ENCODE assay signal across 9 cellular contexts in the genomic region with DNA sequence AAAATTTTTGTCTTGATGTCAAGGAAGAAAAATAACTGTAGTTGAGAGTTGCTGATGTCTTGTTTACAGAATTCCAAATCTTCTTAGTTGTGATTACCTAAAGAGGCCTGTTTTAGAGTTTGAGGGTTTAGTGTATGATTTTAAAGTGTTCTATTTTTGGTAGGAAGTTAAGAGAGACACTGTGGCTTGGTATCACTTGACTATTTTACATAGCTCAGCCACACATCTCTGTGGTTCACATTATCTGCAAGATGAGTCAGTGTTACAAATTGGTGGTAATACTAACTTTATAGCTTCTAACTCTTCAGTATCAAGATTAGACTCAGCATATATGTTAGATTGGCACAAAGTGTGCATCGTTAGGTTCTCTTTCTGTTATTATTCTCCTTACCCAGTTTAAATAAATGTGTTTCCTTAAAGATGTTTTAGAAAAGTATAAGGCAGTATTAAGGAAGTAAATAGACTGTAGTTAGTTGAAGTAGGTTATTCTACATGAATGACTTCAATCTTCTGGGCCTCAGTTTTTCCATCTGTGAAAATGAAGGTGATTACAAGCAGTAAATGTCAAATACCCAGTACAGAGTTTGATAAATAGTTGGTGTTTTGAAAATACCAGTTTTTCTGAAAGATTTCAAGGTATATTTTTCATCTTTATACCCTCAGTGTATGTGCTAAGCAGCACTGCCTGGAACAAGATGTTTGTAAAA. TPM values are rescaled to one million over a fixed set of nuclear protein-coding genes. Genes with fewer than 3 reads are reported as not detected.
DNase-seq lines count a peak whose midpoint lies in the region; ATAC-seq and TF ChIP-seq lines count a peak whose summit lies in the region.
"Had no signal": no experiment of that assay in that cellular context is flagged by ENCODE, and none has a peak within 500 bp of the region (broad histone marks: within the 10 kb centered on the region; RNA-seq: fewer than 3 reads in every experiment).

No MANE protein-coding gene starts in this region.

- H3K4me3 ChIP-seq in upper lobe of left lung (no peak overlapping the region), gastrocnemius medialis (no peak overlapping the region)

- no peaks in the 10 kb centered on the region for H3K9me3 ChIP-seq in upper lobe of left lung
- no peaks in the 10 kb centered on the region for H3K9me3 ChIP-seq in gastrocnemius medialis

- 85 to 89% methylated on average over 1 of the region's 1 CpG for WGBS in upper lobe of left lung, 2 donors

- H3K27me3 ChIP-seq in upper lobe of left lung (no peaks in the 10 kb centered on the region), gastrocnemius medialis (no peaks in the 10 kb centered on the region)

- intact Hi-C loops in gastrocnemius medialis (cut with DNase I; ENCODE audit: low total_unique reads): no loop called here

- H3K36me3 ChIP-seq in upper lobe of left lung: peaks cover 0 to 22% (median 0%) of the 10 kb centered on the region in 4 donors
- peaks cover 0 to 11% of the 10 kb centered on the region in 2 donors for H3K36me3 ChIP-seq in gastrocnemius medialis

- in situ Hi-C loops in gastrocnemius medialis (cut with MboI; ENCODE audit: low sequenced_read_pairs in 4 of 4): loop anchor here in 1 of 4 donors (25.0 kb wide), 1 partner anchor 998 kb away; no protein-coding TSS in a partner anchor

- TF ChIP-seq EP300 in upper lobe of left lung (IDR thresholded peaks at IDR 0.05): no peak

- TF ChIP-seq POLR2A in upper lobe of left lung (IDR thresholded peaks at IDR 0.05) (no peak), gastrocnemius medialis (IDR thresholded peaks at IDR 0.05) (no peak)

- DNase-seq in Kasumi-1 (lab: John Stamatoyannopoulos, UW) (peak; percentile 0 to 2), iris pigment epithelial cell (ENCODE audit: low read depth) (peak; percentile 75), upper lobe of left lung (no peak), NCI-H748 (lab: John Stamatoyannopoulos, UW; ENCODE audit: unreplicated experiment) (no peak), gastrocnemius medialis (no peak), cerebellar nuclear complex (lab: John Stamatoyannopoulos, UW) (no peak)
- DNase-seq: activated naive CD4-positive, alpha-beta T cell had no signal

- no peaks in the 10 kb centered on the region for H3K4me1 ChIP-seq in upper lobe of left lung
- H3K4me1 ChIP-seq in gastrocnemius medialis: no peaks in the 10 kb centered on the region

- H3K27ac ChIP-seq in upper lobe of left lung (no peak overlapping the region), gastrocnemius medialis (no peak overlapping the region)

- TF ChIP-seq CTCF in upper lobe of left lung (IDR thresholded peaks at IDR 0.05) (no peak), gastrocnemius medialis (IDR thresholded peaks at IDR 0.05 in 4 of 5, conservative IDR thresholded peaks at IDR 0.05 in 1 of 5) (no peak)

- ATAC-seq in GM18861 (IDR thresholded peaks at IDR 0.05; ENCODE audit: unreplicated experiment) (peak; percentile 85), GM21825 (IDR thresholded peaks at IDR 0.05; ENCODE audit: unreplicated experiment) (peak; percentile 73), upper lobe of left lung (ENCODE audit: low FRiP score in 2 of 2) (no peak), gastrocnemius medialis (no peak)

RNA-seq across cellular contexts. Expression of a gene that starts 33.4 kb away (rescaled TPM):
- total RNA-seq in upper lobe of left lung (10 to 100 TPM; 10.3 to 37.5 (median 17.2) TPM), gastrocnemius medialis (10 to 100 TPM in 1 of 4 donors, 1 to 10 TPM in 3; 5.4 to 13.5 (median 7.1) TPM)

Comparison
In these comparisons a context has a peak if more than half of its experiments do, and no peak if none do; other contexts are left out.
1. ATAC-seq: peak in GM18861 (single experiment) and GM21825 (single experiment); none in upper lobe of left lung (0 of 2) and gastrocnemius medialis (0 of 2).
2. DNase-seq: peak in Kasumi-1 (2 of 2) and iris pigment epithelial cell (single experiment); none in upper lobe of left lung (0 of 2), NCI-H748 (single experiment), gastrocnemius medialis (0 of 2) and cerebellar nuclear complex (0 of 2).